13 cellular contexts compared by ENCODE assay signal in the genomic region with DNA sequence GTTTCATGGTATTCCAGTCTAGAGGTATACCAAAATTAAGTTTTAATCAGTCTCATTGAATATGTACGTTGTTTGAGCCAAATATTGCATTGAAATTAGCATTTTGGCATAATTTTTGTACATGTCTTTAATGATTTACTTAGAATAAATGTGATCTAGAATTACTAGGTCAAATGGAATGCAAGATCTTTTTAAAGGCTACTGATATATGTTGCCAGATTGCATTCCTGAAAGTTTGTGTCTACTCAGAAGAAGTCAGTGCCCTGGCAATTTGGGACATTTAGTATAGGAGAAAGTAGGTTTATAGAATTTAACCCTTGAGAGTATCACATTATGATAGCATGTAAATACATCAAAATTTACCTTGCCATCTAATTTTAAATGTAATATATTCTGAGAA. TPM values are rescaled to one million over a fixed set of nuclear protein-coding genes. Genes with fewer than 3 reads are reported as not detected.
DNase-seq lines count a peak whose midpoint lies in the region; ATAC-seq, FAIRE-seq and TF ChIP-seq lines count a peak whose summit lies in the region.
"Had no signal": no experiment of that assay in that cellular context is flagged by ENCODE, and none has a peak within 500 bp of the region (broad histone marks: within the 10 kb centered on the region; RNA-seq: fewer than 3 reads in every experiment).

No MANE protein-coding gene starts in this region.

- H3K27ac ChIP-seq in breast epithelium, result no peak overlapping the region
- peak overlapping the region; percentile 19 for H3K27ac ChIP-seq in subcutaneous abdominal adipose tissue (ENCODE audit: low read depth, low read length)
- H3K27ac ChIP-seq: hepatocyte, thyroid gland had no signal

- H3K4me1 Mint-ChIP-seq in MCF 10A (ENCODE audit: insufficient read depth, unreplicated experiment), result peaks cover 13% of the 10 kb centered on the region

- H3K4me3 Mint-ChIP-seq in MCF 10A (ENCODE audit: unreplicated experiment), result no peak overlapping the region
- H3K4me3 Mint-ChIP-seq: activated CD4-positive, alpha-beta T cell treated with anti-CD3 and anti-CD28 coated beads, Interleukin-2, amount 10 ng/mL, durations not matched to agents 24 days and 14 days had no signal

- H3K4me3 ChIP-seq in breast epithelium, result no peak overlapping the region
- no peak overlapping the region for H3K4me3 ChIP-seq in subcutaneous abdominal adipose tissue (ENCODE audit: low read depth in 1 of 5, low read length in 5 of 5)
- H3K4me3 ChIP-seq: hepatocyte, thyroid gland had no signal

- H3K27me3 ChIP-seq in breast epithelium (no peaks in the 10 kb centered on the region), subcutaneous abdominal adipose tissue (ENCODE audit: control insufficient read depth in 5 of 5, insufficient read depth in 4 of 5, low read length in 5 of 5) (no peaks in the 10 kb centered on the region)
- H3K27me3 ChIP-seq: hepatocyte, thyroid gland had no signal

- TF ChIP-seq CTCF in MCF 10A (IDR thresholded peaks at IDR 0.05; ENCODE audit: unreplicated experiment), result no peak
- no peak for TF ChIP-seq CTCF in breast epithelium (IDR thresholded peaks at IDR 0.05)

- no peaks in the 10 kb centered on the region for H3K4me1 ChIP-seq in breast epithelium
- peaks cover 0 to 18% (median 11%) of the 10 kb centered on the region in 5 donors for H3K4me1 ChIP-seq in subcutaneous abdominal adipose tissue (ENCODE audit: control insufficient read depth in 5 of 5, insufficient read depth in 5 of 5, low read length in 5 of 5)

- no peak for TF ChIP-seq POLR2A in breast epithelium (IDR thresholded peaks at IDR 0.05)

- peaks cover 67% of the 10 kb centered on the region for H3K36me3 Mint-ChIP-seq in MCF 10A (ENCODE audit: insufficient read depth, unreplicated experiment)

- ATAC-seq in HG02884 (IDR thresholded peaks at IDR 0.05; ENCODE audit: unreplicated experiment) (no peak), GM21360 (IDR thresholded peaks at IDR 0.05; ENCODE audit: unreplicated experiment) (no peak)

- intact Hi-C loops in MCF 10A (cut with micrococcal nuclease), result no loop called here
- intact Hi-C loops in breast epithelium (cut with DNase I; ENCODE audit: low total_unique reads), result no loop called here

- CTCF ChIA-PET in MCF 10A (lab: Yijun Ruan, JAX), result no interaction called here

- FAIRE-seq in GM19239 (lab: Jason Lieb, UNC), result no peak

- BruUV-seq in MCF 10A (replicated peaks; lab: Mats Ljungman, UMichigan), result no TSS peak

- H3K27me3 Mint-ChIP-seq in MCF 10A (ENCODE audit: insufficient read depth, unreplicated experiment), result no peaks in the 10 kb centered on the region
- H3K27me3 Mint-ChIP-seq: activated CD4-positive, alpha-beta T cell treated with anti-CD3 and anti-CD28 coated beads, Interleukin-2, amount 10 ng/mL, durations not matched to agents 24 days and 14 days had no signal

- H3K9ac ChIP-seq in subcutaneous abdominal adipose tissue (ENCODE audit: low read length in 5 of 5), result no peak overlapping the region

- POLR2A ChIA-PET in MCF 10A (lab: Yijun Ruan, JAX), result no interaction called here

- no peaks in the 10 kb centered on the region for H3K9me3 ChIP-seq in breast epithelium
- H3K9me3 ChIP-seq in subcutaneous abdominal adipose tissue (ENCODE audit: control insufficient read depth in 5 of 5, low read length in 5 of 5), result no peaks in the 10 kb centered on the region
- H3K9me3 ChIP-seq: thyroid gland had no signal

- H3K36me3 ChIP-seq in breast epithelium (no peaks in the 10 kb centered on the region), subcutaneous abdominal adipose tissue (ENCODE audit: control insufficient read depth in 5 of 5, insufficient read depth in 5 of 5, low read length in 5 of 5) (peaks cover 22 to 43% (median 36%) of the 10 kb centered on the region in 5 donors)

- H3K9me3 Mint-ChIP-seq in MCF 10A (ENCODE audit: unreplicated experiment), result no peaks in the 10 kb centered on the region
- H3K9me3 Mint-ChIP-seq: activated CD4-positive, alpha-beta T cell treated with anti-CD3 and anti-CD28 coated beads, Interleukin-2, amount 10 ng/mL, durations not matched to agents 24 days and 14 days had no signal

- H3K27ac Mint-ChIP-seq in MCF 10A (ENCODE audit: low read depth, unreplicated experiment), result peak overlapping the region; percentile 37
- H3K27ac Mint-ChIP-seq: activated CD4-positive, alpha-beta T cell treated with anti-CD3 and anti-CD28 coated beads, Interleukin-2, amount 10 ng/mL, durations not matched to agents 24 days and 14 days had no signal

- no peak for DNase-seq in MCF 10A (ENCODE audit: unreplicated experiment)
- no peak for DNase-seq in breast epithelium (ENCODE audit: low spot score in 2 of 2)
- DNase-seq in amniotic stem cell (lab: John Stamatoyannopoulos, UW), result peak; percentile 4
- DNase-seq in iris pigment epithelial cell (ENCODE audit: low read depth), result peak; percentile 67
- DNase-seq in GM19239 (ENCODE audit: insufficient read length, low spot score), result no peak
- DNase-seq: activated CD4-positive, alpha-beta T cell treated with anti-CD3 and anti-CD28 coated beads, Interleukin-2, amount 10 ng/mL, durations not matched to agents 24 days and 14 days; activated gamma-delta T cell treated with Interleukin-2 at 50 U/mL for 16 hours; NCI-H1417 treated with DMSO at 0.1 percent for 48 hours; thyroid gland had no signal

RNA-seq across cellular contexts. Expression of gene KMT2E, which starts 32.4 kb away (rescaled TPM):
- total RNA-seq in MCF 10A (2022), result 49.7 and 53.1 TPM in 2 replicates
- 100 to 1,000 TPM in 2 of 3 donors, 10 to 100 TPM in 1; 88.2 to 184 (median 168) TPM for total RNA-seq in breast epithelium

Comparison
In these comparisons a context has a peak if more than half of its experiments do, and no peak if none do; other contexts are left out.
1. DNase-seq: peak in amniotic stem cell (single experiment) and iris pigment epithelial cell (single experiment); none in MCF 10A (single experiment), breast epithelium (0 of 2) and GM19239 (single experiment).